24 cellular contexts compared by ENCODE assay signal in the genomic region with DNA sequence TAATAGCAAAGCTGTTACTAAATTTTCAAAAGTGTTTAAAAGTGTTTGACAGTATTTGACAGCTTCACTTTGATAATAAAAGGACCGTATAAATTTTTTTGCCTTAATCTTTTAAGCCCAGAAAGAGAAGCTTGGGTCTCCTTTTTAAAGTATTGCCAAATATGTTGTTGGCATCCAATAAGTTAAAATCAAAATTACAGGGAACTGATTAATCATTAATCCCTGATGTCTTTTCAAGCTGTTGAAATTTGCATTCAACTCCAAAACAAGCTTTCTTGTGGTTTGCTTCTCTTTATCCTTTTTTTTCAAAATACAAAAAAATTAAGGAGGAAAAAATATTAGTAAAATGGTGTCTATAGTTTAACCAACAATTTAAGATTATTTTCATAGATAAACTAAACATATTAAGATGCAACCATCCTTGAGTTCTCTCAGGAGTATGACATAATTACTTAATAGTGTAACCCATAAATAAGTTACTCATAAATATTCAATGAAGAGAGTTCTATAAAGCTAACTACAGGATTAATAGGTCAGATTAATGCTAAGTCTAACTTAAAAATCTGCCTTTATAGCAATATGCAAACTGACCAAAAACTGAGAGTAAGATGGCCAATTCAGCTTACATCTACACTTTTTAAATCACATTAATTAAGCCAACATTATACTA. TPM values are rescaled to one million over a fixed set of nuclear protein-coding genes. Genes with fewer than 3 reads are reported as not detected.
DNase-seq lines count a peak whose midpoint lies in the region; ATAC-seq, FAIRE-seq and TF ChIP-seq lines count a peak whose summit lies in the region.
"Had no signal": no experiment of that assay in that cellular context is flagged by ENCODE, and none has a peak within 500 bp of the region (broad histone marks: within the 10 kb centered on the region; RNA-seq: fewer than 3 reads in every experiment).

No MANE protein-coding gene starts in this region.

- 32% methylated on average over 1 of the region's 1 CpG for WGBS in right lobe of liver (ENCODE audit: insufficient coverage, low coverage, low lambda C conversion rate, missing lambda C conversion rate)
- 91% methylated on average over 1 of the region's 1 CpG for WGBS in HepG2 (ENCODE audit: low lambda C conversion rate)

- H4K20me1 ChIP-seq in HepG2 (ENCODE audit: insufficient read depth, low read length): no peaks in the 10 kb centered on the region

- intact Hi-C loops in right lobe of liver (cut with DNase I) (no loop called here), HepG2 (cut with micrococcal nuclease; ENCODE audit: unreplicated experiment) (no loop called here), kidney (cut with DNase I) (no loop called here)

- no peak overlapping the region for H3K9ac ChIP-seq in HepG2 (ENCODE audit: insufficient read depth, low read depth, low read length)
- no peak overlapping the region for H3K9ac ChIP-seq in kidney (ENCODE audit: low read length in 2 of 2)

- TF ChIP-seq EP300 in HepG2 (IDR thresholded peaks at IDR 0.05; ENCODE audit: low read depth in 2 of 2, low read length in 2 of 2) (no peak), HepG2 (CRISPR knock-in tag; IDR thresholded peaks at IDR 0.05; ENCODE audit: borderline replicate concordance) (no peak)

- no peaks in the 10 kb centered on the region for H3K9me3 Mint-ChIP-seq in activated T-helper 17 cell treated with anti-CD3 and anti-CD28 coated beads, Interleukin-2, amount 50 U/mL, for 72 hours
- H3K9me3 Mint-ChIP-seq: CD8-positive, alpha-beta T cell; HFFc6 had no signal

- FAIRE-seq in HepG2 (lab: Jason Lieb, UNC): no peak
- FAIRE-seq in colon (lab: Jason Lieb, UNC): peak; percentile 24
- no peak for FAIRE-seq in kidney (lab: Jason Lieb, UNC)
- FAIRE-seq: D721Med, GM12892, H1, K562 had no signal

- H3K9me3 ChIP-seq in right lobe of liver (no peaks in the 10 kb centered on the region), HepG2 (ENCODE audit: low read length) (no peaks in the 10 kb centered on the region), HEK293 (ENCODE audit: control insufficient read depth, insufficient read depth, low read depth, low read length) (no peaks in the 10 kb centered on the region), kidney (ENCODE audit: control insufficient read depth in 1 of 2, low read length in 2 of 2) (no peaks in the 10 kb centered on the region)
- H3K9me3 ChIP-seq: HAP-1 had no signal

- DNase-seq in right lobe of liver (no peak), HepG2 (ENCODE audit: low spot score) (no peak), kidney (no peak)
- DNase-seq: CD8-positive, alpha-beta T cell; COR-L47; DMS153; DMS79 treated with DMSO at 0.1 percent for 48 hours; EL; GDM1; HFFc6; Karpas-422 had no signal

- H3K36me3 Mint-ChIP-seq in activated T-helper 17 cell treated with anti-CD3 and anti-CD28 coated beads, Interleukin-2, amount 50 U/mL, for 72 hours (ENCODE audit: low read depth): peaks cover 29% of the 10 kb centered on the region
- H3K36me3 Mint-ChIP-seq: CD8-positive, alpha-beta T cell had no signal

- H3K4me1 ChIP-seq in right lobe of liver (peaks cover 0 to 13% (median 0%) of the 10 kb centered on the region in 4 donors), HepG2 (ENCODE audit: insufficient read depth, low read length) (no peaks in the 10 kb centered on the region), HEK293 (ENCODE audit: control insufficient read depth, insufficient read depth, low read length) (0 out of 2 replicates have a peak, but pooled peaks cover 3% of the 10 kb centered on the region), kidney (ENCODE audit: control insufficient read depth in 1 of 2, insufficient read depth in 1 of 2, low read depth in 1 of 2, low read length in 2 of 2) (no peaks in the 10 kb centered on the region)
- H3K4me1 ChIP-seq: HAP-1 had no signal

- no TSS peak for BruUV-seq in HepG2 (replicated peaks; lab: Mats Ljungman, UMichigan)

- H3K4me3 ChIP-seq in right lobe of liver (no peak overlapping the region), HepG2 (replicated peaks in 1 of 3; ENCODE audit: insufficient read depth in 1 of 3, low read depth in 2 of 3, low read length in 3 of 3) (no peak overlapping the region), HEK293 (ENCODE audit: low read depth, low read length) (no peak overlapping the region), kidney (ENCODE audit: low read length in 2 of 2) (no peak overlapping the region)
- H3K4me3 ChIP-seq: HAP-1, K562 had no signal

- CTCF ChIA-PET in HepG2 (lab: Yijun Ruan, JAX; ENCODE audit: low intra/inter-chr PET ratio, low total read pairs): no interaction called here
- CTCF ChIA-PET in HEK293 (lab: Yijun Ruan, JAX): interaction anchor here (0.7 to 1.3 kb wide), 3 partner anchors 11 to 127 kb away, joined by 3 read pairs; no protein-coding TSS in a partner anchor

- no peaks in the 10 kb centered on the region for H3K79me2 ChIP-seq in HepG2 (ENCODE audit: insufficient read depth, low read length)

- H3K27ac Mint-ChIP-seq in activated T-helper 17 cell treated with anti-CD3 and anti-CD28 coated beads, Interleukin-2, amount 50 U/mL, for 72 hours: no peak overlapping the region
- H3K27ac Mint-ChIP-seq: CD14-positive monocyte; CD8-positive, alpha-beta T cell; HFFc6 had no signal

- H3K4me1 Mint-ChIP-seq in activated T-helper 17 cell treated with anti-CD3 and anti-CD28 coated beads, Interleukin-2, amount 50 U/mL, for 72 hours: no peaks in the 10 kb centered on the region

- H3K4me3 Mint-ChIP-seq in activated T-helper 17 cell treated with anti-CD3 and anti-CD28 coated beads, Interleukin-2, amount 50 U/mL, for 72 hours: no peak overlapping the region
- H3K4me3 Mint-ChIP-seq: CD14-positive monocyte; CD8-positive, alpha-beta T cell; HFFc6 had no signal

- H2AFZ ChIP-seq in HepG2 (ENCODE audit: low read length): no peak overlapping the region

- POLR2A ChIA-PET in HepG2 (lab: Yijun Ruan, JAX): no interaction called here
- POLR2A ChIA-PET in HEK293 (lab: Yijun Ruan, JAX): no interaction called here

- H3K27ac ChIP-seq in right lobe of liver (no peak overlapping the region), HepG2 (ENCODE audit: extremely low read length, insufficient read depth, low read length) (no peak overlapping the region), HEK293 (ENCODE audit: extremely low read depth, low read depth, low read length) (no peak overlapping the region), kidney (ENCODE audit: low read depth in 2 of 2, low read length in 2 of 2) (no peak overlapping the region)
- H3K27ac ChIP-seq: 22Rv1, HL-60 had no signal

- H3K36me3 ChIP-seq in right lobe of liver (no peaks in the 10 kb centered on the region), HepG2 (replicated peaks in 1 of 2; ENCODE audit: control insufficient read depth in 1 of 2, insufficient read depth in 2 of 2, low read length in 2 of 2) (no peaks in the 10 kb centered on the region), HEK293 (ENCODE audit: control insufficient read depth in 2 of 2, insufficient read depth in 1 of 2, low read length in 2 of 2) (peaks cover 16 to 51% of the 10 kb centered on the region in 2 experiments), kidney (ENCODE audit: control insufficient read depth in 1 of 2, insufficient read depth in 2 of 2, low read length in 2 of 2) (peaks cover 0 to 2% of the 10 kb centered on the region in 2 donors)
- H3K36me3 ChIP-seq: HAP-1 had no signal

- TF ChIP-seq POLR2A in right lobe of liver (IDR thresholded peaks at IDR 0.05) (no peak), HepG2 (IDR thresholded peaks at IDR 0.05; ENCODE audit: insufficient read depth in 1 of 2, low read depth in 2 of 2, low read length in 2 of 2) (no peak)

- TF ChIP-seq CTCF in right lobe of liver (IDR thresholded peaks at IDR 0.05): no peak
- no peak for TF ChIP-seq CTCF in HepG2 (CRISPR knock-in tag; IDR thresholded peaks at IDR 0.05)
- no peak for TF ChIP-seq CTCF in HEK293 (tag by site-specific recombination; IDR thresholded peaks at IDR 0.05)
- TF ChIP-seq CTCF in kidney (IDR thresholded peaks at IDR 0.05; ENCODE audit: borderline replicate concordance, extremely low read depth, insufficient read depth): no peak

- TF ChIP-seq RAD21 in HepG2 (CRISPR knock-in tag; IDR thresholded peaks at IDR 0.05): no peak

- H3K4me2 ChIP-seq in HepG2 (ENCODE audit: low read depth, low read length): no peak overlapping the region

- H3K27me3 Mint-ChIP-seq in activated T-helper 17 cell treated with anti-CD3 and anti-CD28 coated beads, Interleukin-2, amount 50 U/mL, for 72 hours: no peaks in the 10 kb centered on the region

- H3K27me3 ChIP-seq in right lobe of liver (no peaks in the 10 kb centered on the region), HepG2 (ENCODE audit: control insufficient read depth in 1 of 2, insufficient read depth in 2 of 2, low read length in 2 of 2) (peaks cover 0 to under 1% of the 10 kb centered on the region in 2 experiments; a peak in 1 of 5 replicates)

- ATAC-seq in right lobe of liver (peak in 3 of 4 donors; percentile 35 to 53 (median 52)), HepG2 (no peak), HG02642 (IDR thresholded peaks at IDR 0.05; ENCODE audit: poor library complexity, unreplicated experiment) (no peak)
- ATAC-seq in activated T-helper 17 cell treated with anti-CD3 and anti-CD28 coated beads, Interleukin-2, amount 50 U/mL, for 72 hours (replicated peaks): no peak
- ATAC-seq: CD8-positive, alpha-beta T cell; K562 had no signal

- in situ Hi-C loops in HepG2 (cut with HindIII; ENCODE audit: extremely low pct_ligation_motif_present, low pct_unique_long_range_greater_than_20kb): no loop called here

RNA-seq across cellular contexts. Expression of gene CALHM6, which starts 27.0 kb away (rescaled TPM):
- 1 to 10 TPM; 1.4 to 7.8 (median 3.5) TPM for total RNA-seq in right lobe of liver
- total RNA-seq in HepG2 (2016; rRNA removed; fragmentation: Illumina TruSeq; extraction: Trizol): not detected in 2 replicates
- not detected in 2 replicates for total RNA-seq in HepG2 (2016; cell fraction: cytosol; rRNA removed; fragmentation: Illumina TruSeq; extraction: Trizol; ENCODE audit: low read depth)
- not detected in 2 replicates for total RNA-seq in HepG2 (2016; cell fraction: insoluble cytoplasmic fraction; rRNA removed; fragmentation: Illumina TruSeq; extraction: Trizol)
- total RNA-seq in HepG2 (2016; cell fraction: membrane; rRNA removed; fragmentation: Illumina TruSeq; extraction: Trizol): not detected in 2 replicates
- total RNA-seq in HepG2 (2016; cell fraction: nucleus; rRNA removed; fragmentation: Illumina TruSeq; extraction: Trizol): not detected in 2 replicates
- not detected in 2 replicates for polyA plus RNA-seq in HepG2 (2011; rRNA removed)
- not detected in 2 replicates for polyA plus RNA-seq in HepG2 (2011; cell fraction: cytosol; rRNA removed)
- not detected in 2 replicates for polyA plus RNA-seq in HepG2 (2011; cell fraction: nucleus; rRNA removed)
- polyA plus RNA-seq in HepG2 (2012): not detected in 2 replicates
- polyA plus RNA-seq in HepG2 (2016; cell fraction: cytosol; fragmentation: Illumina TruSeq; extraction: Trizol; ENCODE audit: low read depth): not detected in 2 replicates
- not detected in 2 replicates for polyA plus RNA-seq in HepG2 (2016; cell fraction: insoluble cytoplasmic fraction; fragmentation: Illumina TruSeq; extraction: Trizol; ENCODE audit: low read depth)
- not detected in 2 replicates for polyA plus RNA-seq in HepG2 (2016; cell fraction: membrane; fragmentation: Illumina TruSeq; extraction: Trizol; ENCODE audit: low read depth)
- polyA plus RNA-seq in HepG2 (2016; cell fraction: nucleus; fragmentation: Illumina TruSeq; extraction: Trizol; ENCODE audit: insufficient read depth, low read depth): not detected in 2 replicates
- polyA minus RNA-seq in HepG2 (2011; rRNA and poly(A)+ RNA removed; ENCODE audit: low replicate concordance): not detected in 2 replicates
- polyA minus RNA-seq in HepG2 (2011; cell fraction: cytosol; rRNA and poly(A)+ RNA removed): not detected in 2 replicates
- not detected in 2 replicates for polyA minus RNA-seq in HepG2 (2011; cell fraction: nucleus; rRNA and poly(A)+ RNA removed)
- 10 to 100 TPM in 1 of 2 donors, 1 to 10 TPM in 1; 7.5 to 18.9 TPM for total RNA-seq in activated T-helper 17 cell treated with anti-CD3 and anti-CD28 coated beads, Interleukin-2, amount 50 U/mL, for 72 hours
- total RNA-seq in kidney: 8.2 TPM
- 2.4 TPM for polyA plus RNA-seq in kidney (ENCODE audit: insufficient read depth, low read depth, low replicate concordance)
- total RNA-seq: A673, K562 had no signal

Comparison
In these comparisons a context has a peak if more than half of its experiments do, and no peak if none do; other contexts are left out.
1. ATAC-seq: peak in right lobe of liver (3 of 4); none in HepG2 (single experiment), activated T-helper 17 cell treated with anti-CD3 and anti-CD28 coated beads, Interleukin-2, amount 50 U/mL, for 72 hours (single experiment) and HG02642 (single experiment).